ENCODE assay signal across 18 cellular contexts in genomic region chr13:98458431-98458830, GRCh38.
"Had no signal": no experiment of that assay in that cellular context is flagged by ENCODE, and none has a peak within 500 bp of the region (broad histone marks: within the 10 kb centered on the region; RNA-seq: fewer than 3 reads in every experiment).

No MANE protein-coding gene starts in this region.

- H3K9me3 Mint-ChIP-seq: activated naive CD4-positive, alpha-beta T cell treated with anti-CD3 and anti-CD28 coated beads, Interleukin-2, amount 50 U/mL, for 24 hours; memory B cell; naive thymus-derived CD8-positive, alpha-beta T cell had no signal

- DNase-seq: activated CD4-positive, alpha-beta T cell treated with anti-CD3 and anti-CD28 coated beads, Interleukin-2, amount 50 U/mL, for 4 hours; activated effector memory CD4-positive, alpha-beta T cell treated with Interleukin-2 at 50 U/mL for 16 hours; activated T-cell treated with anti-CD3 and anti-CD28 coated beads for 4 hours; amniotic stem cell; effector CD8-positive, alpha-beta T cell; heart right ventricle; naive thymus-derived CD8-positive, alpha-beta T cell; stimulated activated CD4-positive, alpha-beta T cell treated with anti-CD3 and anti-CD28 coated beads, Interleukin-15, amount 100 ng/mL, for 24 hours; stimulated activated CD4-positive, alpha-beta T cell treated with anti-CD3 and anti-CD28 coated beads, Interleukin-4, amount 100 ng/mL, for 1 hour; stimulated activated naive CD4-positive, alpha-beta T cell; T-helper 1 cell; T1000; trophoblast cell had no signal

- H3K27me3 ChIP-seq: heart right ventricle, neutrophil had no signal

- H3K27ac Mint-ChIP-seq: memory B cell had no signal

- H3K4me3 ChIP-seq: heart right ventricle, skin epidermis had no signal

- ATAC-seq: heart right ventricle; naive thymus-derived CD8-positive, alpha-beta T cell; SK-N-SH treated with all-trans-retinoic acid at 6 μM for 48 hours had no signal

- H3K27me3 Mint-ChIP-seq: activated naive CD4-positive, alpha-beta T cell treated with anti-CD3 and anti-CD28 coated beads, Interleukin-2, amount 50 U/mL, for 24 hours; memory B cell; naive thymus-derived CD8-positive, alpha-beta T cell had no signal

- H3K9me3 ChIP-seq: heart right ventricle, neutrophil had no signal

- H3K27ac ChIP-seq: heart right ventricle, neutrophil had no signal

- H3K4me3 Mint-ChIP-seq: activated naive CD4-positive, alpha-beta T cell treated with anti-CD3 and anti-CD28 coated beads, Interleukin-2, amount 50 U/mL, for 24 hours; memory B cell; naive thymus-derived CD8-positive, alpha-beta T cell had no signal
